8 cellular contexts compared by ENCODE assay signal in the genomic region with DNA sequence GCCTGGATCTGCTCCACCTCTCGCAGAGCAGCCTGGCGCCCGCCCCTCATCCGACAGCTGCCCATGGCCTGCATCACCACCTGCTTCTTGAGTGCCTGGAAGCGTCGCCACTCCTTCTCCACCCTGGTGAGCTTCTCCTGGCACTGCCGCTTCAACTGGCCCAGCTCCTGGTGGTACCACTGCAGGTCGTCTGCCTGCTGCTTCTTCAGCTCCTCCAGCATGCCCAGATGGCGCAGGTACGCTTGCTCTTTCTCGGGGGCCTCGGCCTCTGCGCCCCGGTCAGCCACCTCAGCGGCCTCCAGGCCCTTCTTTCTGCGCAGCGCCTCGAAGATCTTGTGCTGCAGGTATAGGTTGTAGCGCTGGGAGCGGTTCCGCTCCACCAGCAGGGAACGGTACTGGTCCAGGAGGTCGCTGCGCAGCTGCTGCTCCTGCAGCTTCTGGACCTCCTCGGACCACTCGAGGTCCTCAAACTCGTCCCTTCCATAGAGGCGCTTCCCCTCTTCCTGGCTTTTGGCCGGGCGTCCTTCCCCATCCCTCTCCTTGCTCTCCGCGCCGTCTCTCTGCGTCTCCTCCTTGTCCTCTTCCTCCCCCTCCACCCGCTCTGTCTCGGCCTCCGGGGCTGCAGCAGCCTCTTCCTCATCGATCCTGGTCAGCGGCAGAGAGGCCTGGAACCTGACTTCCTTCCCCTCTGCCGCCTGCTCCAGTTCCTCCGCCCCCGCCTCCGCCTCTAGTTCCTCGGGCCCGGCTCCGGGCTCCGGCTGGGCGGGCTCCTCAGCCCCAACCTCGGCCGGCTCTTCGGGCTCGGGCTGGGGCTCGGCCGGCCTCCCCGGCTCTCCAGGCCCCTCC. TPM values are rescaled to one million over a fixed set of nuclear protein-coding genes. Genes with fewer than 3 reads are reported as not detected.
DNase-seq lines count a peak whose midpoint lies in the region; ATAC-seq and TF ChIP-seq lines count a peak whose summit lies in the region.

No MANE protein-coding gene starts in this region.

- ATAC-seq in GM19043 (IDR thresholded peaks at IDR 0.05; ENCODE audit: low read depth, unreplicated experiment), result peak; percentile 6
- ATAC-seq in left lung, result peak; percentile 61

- no peaks in the 10 kb centered on the region for H3K27me3 ChIP-seq in left lung
- no peaks in the 10 kb centered on the region for H3K27me3 ChIP-seq in stomach

- DNase-seq in HK-2 (ENCODE audit: unreplicated experiment), result peak; percentile 75
- DNase-seq in SK-MEL-5 (ENCODE audit: low read depth, low spot score), result peak; percentile 15
- DNase-seq in choroid plexus epithelial cell (ENCODE audit: low read depth), result no peak
- DNase-seq in left lung, result peak; percentile 80 to 93
- peak; percentile 61 for DNase-seq in stomach
- no peak for DNase-seq in H4 (ENCODE audit: low spot score)

- peak overlapping the region; percentile 44 for H3K27ac ChIP-seq in C4-2B
- peak overlapping the region; percentile 41 to 93 for H3K27ac ChIP-seq in left lung
- peak overlapping the region; percentile 71 to 88 (median 88) for H3K27ac ChIP-seq in stomach

- peak overlapping the region; percentile 70 for H3K4me3 ChIP-seq in choroid plexus epithelial cell (ENCODE audit: low read depth, low read length)
- H3K4me3 ChIP-seq in left lung, result peak overlapping the region; percentile 58 to 95
- peak overlapping the region; percentile 64 to 96 (median 80) for H3K4me3 ChIP-seq in stomach

- no peak for TF ChIP-seq POLR2A in stomach (IDR thresholded peaks at IDR 0.05)

- intact Hi-C loops in left lung (cut with DNase I), result no loop called here
- intact Hi-C loops in stomach (cut with DNase I; ENCODE audit: low total_unique reads), result loop anchor here (10.0 kb wide), 1 partner anchor 57 kb away; no protein-coding TSS in a partner anchor

- H3K4me1 ChIP-seq in left lung (peaks cover 6 to 54% of the 10 kb centered on the region in 2 donors), stomach (peaks cover 31 to 53% (median 48%) of the 10 kb centered on the region in 4 donors)

- no peaks in the 10 kb centered on the region for H3K36me3 ChIP-seq in left lung
- H3K36me3 ChIP-seq in stomach, result no peaks in the 10 kb centered on the region

- in situ Hi-C loops in SK-MEL-5 (cut with HindIII; ENCODE audit: low pct_unique_long_range_greater_than_20kb, low sequenced_read_pairs), result no loop called here

- no peaks in the 10 kb centered on the region for H3K9me3 ChIP-seq in left lung
- H3K9me3 ChIP-seq in stomach, result no peaks in the 10 kb centered on the region

- TF ChIP-seq CTCF in C4-2B (conservative IDR thresholded peaks at IDR 0.05), result no peak
- peak; percentile 6 for TF ChIP-seq CTCF in choroid plexus epithelial cell (conservative IDR thresholded peaks at IDR 0.05; ENCODE audit: low read depth, low read length)
- TF ChIP-seq CTCF in left lung (IDR thresholded peaks at IDR 0.05), result no peak
- TF ChIP-seq CTCF in stomach (IDR thresholded peaks at IDR 0.05), result no peak

- 10 to 17% (median 13%) methylated on average over 30 to 55 of the region's 55 CpGs for WGBS in stomach, 5 donors

- no peak for TF ChIP-seq EP300 in stomach (IDR thresholded peaks at IDR 0.05)

RNA-seq across cellular contexts. Expression of gene TADA2B, which starts 1.1 kb away (rescaled TPM):
- 9.3 and 9.6 TPM in 2 replicates for total RNA-seq in SK-MEL-5 (2014; rRNA removed; shearing (Covaris generic))
- 13.6 and 17.6 TPM in 2 replicates for polyA plus RNA-seq in SK-MEL-5 (2015; cell fraction: cytosol; rRNA removed)
- 3.8 and 4.0 TPM in 2 replicates for polyA plus RNA-seq in SK-MEL-5 (2015; cell fraction: nucleus; rRNA removed)
- 10 to 100 TPM; 19.4 to 20.1 TPM for total RNA-seq in left lung
- 10 to 100 TPM in 4 of 5 donors, 1 to 10 TPM in 1; 1.2 to 73.7 (median 19.3) TPM for total RNA-seq in stomach
- 10 to 100 TPM in 2 of 3 donors, 1 to 10 TPM in 1; 9.0 to 13.9 (median 12.5) TPM for polyA plus RNA-seq in stomach
- 5.8 and 6.9 TPM in 2 replicates for total RNA-seq in H4 (2014; rRNA removed; shearing (Covaris generic))

RNA-seq across cellular contexts. Expression of gene GRPEL1, which starts 25.8 kb away (rescaled TPM):
- total RNA-seq in SK-MEL-5 (2014; rRNA removed; shearing (Covaris generic)), result 69.6 and 70.6 TPM in 2 replicates
- polyA plus RNA-seq in SK-MEL-5 (2015; cell fraction: cytosol; rRNA removed), result 35.2 and 40.5 TPM in 2 replicates
- polyA plus RNA-seq in SK-MEL-5 (2015; cell fraction: nucleus; rRNA removed), result 11.1 and 15.6 TPM in 2 replicates
- total RNA-seq in left lung (10 to 100 TPM; 20.1 to 33.9 TPM), stomach (10 to 100 TPM in 4 of 5 donors, not detected in 1; 11.4 to 53.6 (median 19.6) TPM)
- polyA plus RNA-seq in stomach, result 10 to 100 TPM; 20.5 to 33.6 (median 25.5) TPM
- 74.3 and 75.4 TPM in 2 replicates for total RNA-seq in H4 (2014; rRNA removed; shearing (Covaris generic))

Comparison
In these comparisons a context has a peak if more than half of its experiments do, and no peak if none do; other contexts are left out.
1. DNase-seq: peak in HK-2 (single experiment), SK-MEL-5 (single experiment), left lung (2 of 2) and stomach (single experiment); none in choroid plexus epithelial cell (single experiment) and H4 (single experiment).
2. Peak in every context shown above with its lines, with median percentiles within 50 percentile points of each other: H3K27ac ChIP-seq and H3K4me3 ChIP-seq.